In the genomic region with DNA sequence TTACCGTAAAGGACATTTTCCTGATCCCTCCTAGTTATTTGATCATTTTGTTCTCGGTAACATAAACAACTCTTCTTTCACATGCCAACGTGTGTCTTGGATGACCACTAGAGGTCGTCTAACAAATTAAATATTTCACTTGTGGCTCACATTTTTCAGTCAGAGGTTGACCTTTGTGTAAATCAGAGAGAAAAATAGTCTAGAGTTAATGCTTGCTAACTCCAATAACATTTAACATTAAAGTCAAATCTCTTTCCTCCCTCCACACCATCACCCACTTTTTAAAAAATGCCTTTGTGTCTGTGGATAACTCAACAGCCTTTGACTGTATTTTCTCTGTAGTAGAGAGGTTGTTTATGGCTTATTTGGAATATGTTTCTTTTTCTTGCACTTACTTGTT, we compare ENCODE assay signal across 8 cellular contexts.
DNase-seq lines count a peak whose midpoint lies in the region; ATAC-seq and TF ChIP-seq lines count a peak whose summit lies in the region.

No MANE protein-coding gene starts in this region.

- in situ Hi-C loops in Caki2 (cut with HindIII; ENCODE audit: low pct_unique_long_range_greater_than_20kb, low sequenced_read_pairs): no loop called here

- DNase-seq in Caki2 (ENCODE audit: low read depth) (peak; percentile 58), RPMI7951 (ENCODE audit: low read depth) (peak; percentile 46), endothelial cell (ENCODE audit: low spot score) (no peak), UCSD-AML1 (lab: John Stamatoyannopoulos, UW; ENCODE audit: unreplicated experiment) (no peak)
- DNase-seq in effector CD8-positive, alpha-beta T cell (lab: John Stamatoyannopoulos, UW): no peak

- H3K4me1 Mint-ChIP-seq in endothelial cell (ENCODE audit: unreplicated experiment) (no peaks in the 10 kb centered on the region), nephron (peaks cover 38% of the 10 kb centered on the region)

- H3K36me3 Mint-ChIP-seq in endothelial cell (ENCODE audit: low read depth, unreplicated experiment) (no peaks in the 10 kb centered on the region), nephron (ENCODE audit: low read depth) (no peaks in the 10 kb centered on the region)

- no peak overlapping the region for H3K27ac Mint-ChIP-seq in endothelial cell (ENCODE audit: unreplicated experiment)
- peak overlapping the region; percentile 9 to 22 (median 11) for H3K27ac Mint-ChIP-seq in nephron

- TF ChIP-seq CTCF in endothelial cell (IDR thresholded peaks at IDR 0.05; ENCODE audit: unreplicated experiment): peak; percentile 81
- TF ChIP-seq CTCF in nephron (IDR thresholded peaks at IDR 0.05; ENCODE audit: unreplicated experiment in 3 of 3): peak; percentile 53 to 69 (median 64)

- ATAC-seq in GM19351 (IDR thresholded peaks at IDR 0.05; ENCODE audit: unreplicated experiment): peak; percentile 82
- peak; percentile 75 for ATAC-seq in HG03565 (IDR thresholded peaks at IDR 0.05; ENCODE audit: unreplicated experiment)

- no peaks in the 10 kb centered on the region for H3K27me3 Mint-ChIP-seq in endothelial cell (ENCODE audit: unreplicated experiment)
- no peaks in the 10 kb centered on the region for H3K27me3 Mint-ChIP-seq in nephron (ENCODE audit: low read depth)

- no peak overlapping the region for H3K4me3 Mint-ChIP-seq in endothelial cell (ENCODE audit: unreplicated experiment)
- no peak overlapping the region for H3K4me3 Mint-ChIP-seq in nephron

- no peaks in the 10 kb centered on the region for H3K9me3 Mint-ChIP-seq in endothelial cell (ENCODE audit: unreplicated experiment)
- peaks cover 2% of the 10 kb centered on the region for H3K9me3 Mint-ChIP-seq in nephron

Comparison
In these comparisons a context has a peak if more than half of its experiments do, and no peak if none do; other contexts are left out.
1. DNase-seq: peak in Caki2 (single experiment) and RPMI7951 (single experiment); none in endothelial cell (single experiment), UCSD-AML1 (single experiment) and effector CD8-positive, alpha-beta T cell (single experiment).